1 cellular context compared by ENCODE assay signal in genomic region chr6:116102856-116103255, GRCh38.
TF ChIP-seq lines count a peak whose summit lies in the region.

No MANE protein-coding gene starts in this region.

TF ChIP-seq in GM23338, 12 proteins besides CTCF, POLR2A, EP300 and RAD21:
- no peak for TF ChIP-seq ZNF462 (CRISPR knock-in tag; IDR thresholded peaks at IDR 0.05)
- no peak for TF ChIP-seq REST (IDR thresholded peaks at IDR 0.05; ENCODE audit: unreplicated experiment)
- no peak for TF ChIP-seq ZNF114 (CRISPR knock-in tag; IDR thresholded peaks at IDR 0.05)
- no peak for TF ChIP-seq EZH2 (IDR thresholded peaks at IDR 0.05; ENCODE audit: low read depth, unreplicated experiment)
- no peak for TF ChIP-seq ETS1 (IDR thresholded peaks at IDR 0.05)
- no peak for TF ChIP-seq STAT1 (IDR thresholded peaks at IDR 0.05; ENCODE audit: unreplicated experiment)
- TF ChIP-seq NANOG (IDR thresholded peaks at IDR 0.05; ENCODE audit: borderline replicate concordance): no peak
- TF ChIP-seq JUNB (IDR thresholded peaks at IDR 0.05; ENCODE audit: unreplicated experiment): no peak
- TF ChIP-seq EZH2phosphoT487 (IDR thresholded peaks at IDR 0.05; ENCODE audit: unreplicated experiment): no peak
- no peak for TF ChIP-seq CREB1 (CRISPR knock-in tag; IDR thresholded peaks at IDR 0.05; ENCODE audit: low read depth)
- TF ChIP-seq POLR2AphosphoS5 (IDR thresholded peaks at IDR 0.05; ENCODE audit: low read depth): no peak
- no peak for TF ChIP-seq ZNF331 (CRISPR knock-in tag; IDR thresholded peaks at IDR 0.05; ENCODE audit: low read depth)
